11 cellular contexts compared by ENCODE assay signal in the genomic region with DNA sequence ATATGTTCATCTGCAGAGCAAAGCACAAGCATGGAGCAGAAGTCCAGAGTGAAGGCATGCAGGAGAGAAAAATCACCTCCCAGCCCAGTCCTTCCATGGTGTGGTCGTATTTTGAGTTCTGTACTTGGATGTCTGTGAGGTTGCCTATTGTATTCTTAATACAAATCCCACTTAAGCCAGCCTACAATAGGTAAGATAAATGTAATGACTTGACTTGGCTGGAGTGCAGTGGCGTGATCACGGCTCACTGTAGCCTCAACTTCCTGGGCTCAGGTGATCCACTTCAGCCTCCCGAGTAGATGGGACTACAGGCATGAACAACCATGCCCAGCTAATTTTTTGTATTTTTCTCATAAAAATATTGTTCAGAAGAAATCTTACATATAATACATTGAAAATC. TPM values are rescaled to one million over a fixed set of nuclear protein-coding genes. Genes with fewer than 3 reads are reported as not detected.
"Had no signal": no experiment of that assay in that cellular context is flagged by ENCODE, and none has a peak within 500 bp of the region (broad histone marks: within the 10 kb centered on the region; RNA-seq: fewer than 3 reads in every experiment).

No MANE protein-coding gene starts in this region.

RNA-seq across cellular contexts. Expression of a gene that starts 6.8 kb away (rescaled TPM):
- total RNA-seq: PC-3, PC-9, Peyer's patch, Right ventricle myocardium inferior, Right ventricle myocardium superior, RPMI7951, SJCRH30, SJSA1, SK-MEL-5 had no signal
- polyA plus RNA-seq: SK-N-SH had no signal

RNA-seq across cellular contexts. Expression of a gene that starts 31.3 kb away (rescaled TPM):
- total RNA-seq: OCI-LY7, PC-3, PC-9, Peyer's patch, Right ventricle myocardium inferior, Right ventricle myocardium superior, RPMI7951, SJCRH30, SJSA1, SK-MEL-5 had no signal
